In genomic region chr14:55336161-55336560, GRCh38 we compare ENCODE assay signal across 1 cellular context.
TF ChIP-seq lines count a peak whose summit lies in the region.

No MANE protein-coding gene starts in this region.

TF ChIP-seq in A549, 52 proteins besides CTCF, POLR2A, EP300 and RAD21 (continued from another document):
- no peak for TF ChIP-seq PHF8 (IDR thresholded peaks at IDR 0.05; ENCODE audit: borderline replicate concordance, low read depth)
- TF ChIP-seq CHD2 (IDR thresholded peaks at IDR 0.05; ENCODE audit: low read length, partially characterized antibody) = no peak
- TF ChIP-seq MAX (IDR thresholded peaks at IDR 0.05) = no peak
- TF ChIP-seq NFE2L2 (conservative IDR thresholded peaks at IDR 0.05; ENCODE audit: low read length) = no peak
- no peak for TF ChIP-seq KDM1A (IDR thresholded peaks at IDR 0.05; ENCODE audit: low read depth)
- TF ChIP-seq CBX8 (IDR thresholded peaks at IDR 0.05) = no peak
- TF ChIP-seq JUN (IDR thresholded peaks at IDR 0.05) = no peak
- TF ChIP-seq GATA3 (IDR thresholded peaks at IDR 0.05; ENCODE audit: borderline replicate concordance) = no peak
- no peak for TF ChIP-seq ZC3H11A (IDR thresholded peaks at IDR 0.05)
- TF ChIP-seq HEYL (CRISPR knock-in tag; IDR thresholded peaks at IDR 0.05) = no peak
